Comparison of ENCODE assay signal across 1 cellular context in genomic region chr20:53940883-53941546, GRCh38.
A peak's percentile ranks its signal among the peaks of the same experiment; 100 is the strongest.
TF ChIP-seq lines count a peak whose summit lies in the region.

No MANE protein-coding gene starts in this region.

TF ChIP-seq in K562, 482 proteins besides CTCF, POLR2A, EP300 and RAD21 (continued from another document):
- TF ChIP-seq RREB1 (CRISPR knock-in tag; IDR thresholded peaks at IDR 0.05) (no peak), PBX2 (CRISPR knock-in tag; IDR thresholded peaks at IDR 0.05; ENCODE audit: low read depth) (no peak), PBX2 (tag; conservative IDR thresholded peaks at IDR 0.05; ENCODE audit: low read depth) (no peak), CEBPG (CRISPR knock-in tag; IDR thresholded peaks at IDR 0.05) (no peak), CEBPG (tag; conservative IDR thresholded peaks at IDR 0.05 in 1 of 2, IDR thresholded peaks at IDR 0.05 in 1 of 2) (no peak), MCM2 (IDR thresholded peaks at IDR 0.05; ENCODE audit: low read depth) (no peak), SAP30 (IDR thresholded peaks at IDR 0.05; ENCODE audit: borderline replicate concordance, insufficient read depth, low read depth, low read length, poor library complexity, severe bottlenecking) (no peak), JUN (IDR thresholded peaks at IDR 0.05; ENCODE audit: borderline replicate concordance, low read depth, low read length) (no peak), JUN (CRISPR knock-in tag; IDR thresholded peaks at IDR 0.05; ENCODE audit: borderline replicate concordance) (no peak), ELF1 (tag; IDR thresholded peaks at IDR 0.05) (no peak), SRSF3 (IDR thresholded peaks at IDR 0.05; ENCODE audit: insufficient read depth, low read length) (no peak), ATF7 (IDR thresholded peaks at IDR 0.05) (no peak), POLR3A (IDR thresholded peaks at IDR 0.05; ENCODE audit: borderline replicate concordance, extremely low read depth, insufficient read depth, insufficient read length) (no peak), DMBX1 (CRISPR knock-in tag; IDR thresholded peaks at IDR 0.05; ENCODE audit: borderline replicate concordance) (no peak), TOE1 (IDR thresholded peaks at IDR 0.05; ENCODE audit: borderline replicate concordance) (0 out of 2 replicates have a peak, but pooled peaks have one; percentile 47), TOE1 (CRISPR knock-in tag; IDR thresholded peaks at IDR 0.05; ENCODE audit: borderline replicate concordance, low read depth) (no peak), ZNF175 (CRISPR knock-in tag; IDR thresholded peaks at IDR 0.05; ENCODE audit: low read depth) (no peak), ZNF184 (CRISPR knock-in tag; IDR thresholded peaks at IDR 0.05) (no peak), BRD4 (IDR thresholded peaks at IDR 0.05) (no peak)
